Comparison of ENCODE assay signal across 15 cellular contexts in the genomic region with DNA sequence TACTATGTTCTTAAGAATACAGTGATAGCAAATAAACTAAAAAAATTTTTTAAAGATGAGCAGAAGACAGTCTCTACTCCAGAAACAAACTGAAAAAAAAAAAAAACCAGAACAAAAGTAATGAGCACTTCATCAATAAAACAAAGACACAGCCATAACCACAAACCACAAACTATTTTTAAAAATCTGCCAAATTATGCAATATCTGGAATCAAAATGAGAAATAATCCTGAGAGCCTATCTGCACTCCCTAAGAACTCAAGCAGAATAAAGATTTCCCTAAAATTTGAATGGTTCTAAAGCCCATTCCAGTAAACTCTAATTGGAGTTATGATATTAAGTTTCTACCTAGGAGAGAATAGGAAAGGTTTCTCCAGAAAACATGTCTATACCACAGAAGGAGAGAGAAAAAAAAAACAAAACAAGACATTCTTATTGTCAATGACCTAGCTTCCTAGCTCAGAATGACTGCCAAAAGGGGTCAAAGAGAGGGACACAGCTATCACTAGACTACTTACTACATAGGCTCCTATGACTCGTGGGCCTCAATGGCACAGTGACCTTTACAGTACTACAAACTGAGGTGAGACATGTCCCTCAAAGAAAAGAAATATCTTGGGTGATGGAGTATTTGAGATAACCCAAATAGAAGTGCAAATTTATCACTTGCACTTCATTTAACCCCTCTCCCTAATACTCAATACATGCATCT.
DNase-seq lines count a peak whose midpoint lies in the region; ATAC-seq and TF ChIP-seq lines count a peak whose summit lies in the region.
"Had no signal": no experiment of that assay in that cellular context is flagged by ENCODE, and none has a peak within 500 bp of the region (broad histone marks: within the 10 kb centered on the region; RNA-seq: fewer than 3 reads in every experiment).

No MANE protein-coding gene starts in this region.

- H3K27me3 ChIP-seq in brain microvascular endothelial cell (replicated peaks) = no peaks in the 10 kb centered on the region
- H3K27me3 ChIP-seq: transverse colon had no signal

- TF ChIP-seq CTCF in brain microvascular endothelial cell (IDR thresholded peaks at IDR 0.05; ENCODE audit: low read depth, low read length, missing control alignments) = no peak
- no peak for TF ChIP-seq CTCF in GM10266 (IDR thresholded peaks at IDR 0.05; ENCODE audit: control insufficient read depth, insufficient read depth, low read depth, missing control alignments)

- H3K36me3 ChIP-seq in brain microvascular endothelial cell (replicated peaks) = no peaks in the 10 kb centered on the region
- H3K36me3 ChIP-seq: transverse colon had no signal

- in situ Hi-C loops in brain microvascular endothelial cell (cut with HindIII; ENCODE audit: low pct_ligation_motif_present, low sequenced_read_pairs) = no loop called here

- ATAC-seq in HG03135 (IDR thresholded peaks at IDR 0.05; ENCODE audit: unreplicated experiment) = no peak
- ATAC-seq: GM23338 had no signal

- H3K4me3 ChIP-seq in brain microvascular endothelial cell (ENCODE audit: low read depth, low read length) = no peak overlapping the region
- H3K4me3 ChIP-seq: GM23338, transverse colon had no signal

- H3K27ac ChIP-seq in brain microvascular endothelial cell = no peak overlapping the region
- H3K27ac ChIP-seq: HL-60, transverse colon had no signal

- DNase-seq in GM03348 (ENCODE audit: low spot score) (peak; percentile 65), LHCN-M2 (ENCODE audit: low read depth) (peak; percentile 61), amniotic epithelial cell (ENCODE audit: low read depth) (peak; percentile 77), myocyte (ENCODE audit: low read depth) (peak; percentile 40), brain microvascular endothelial cell (no peak), DMS 273 treated with DMSO at 0.1 percent for 48 hours (lab: John Stamatoyannopoulos, UW) (no peak), GM10266 (ENCODE audit: extremely low spot score) (no peak)
- DNase-seq: Calu3, NCI-H1092, NCI-H446, nucleus accumbens, transverse colon had no signal

Comparison
In these comparisons a context has a peak if more than half of its experiments do, and no peak if none do; other contexts are left out.
1. DNase-seq: peak in GM03348 (single experiment), LHCN-M2 (single experiment), amniotic epithelial cell (single experiment) and myocyte (single experiment); none in brain microvascular endothelial cell (single experiment), DMS 273 treated with DMSO at 0.1 percent for 48 hours (single experiment) and GM10266 (single experiment).